ENCODE assay signal across 11 cellular contexts in genomic region chr10:72688208-72688651, GRCh38. TPM values are rescaled to one million over a fixed set of nuclear protein-coding genes. Genes with fewer than 3 reads are reported as not detected.
A peak's percentile ranks its signal among the peaks of the same experiment; 100 is the strongest.
DNase-seq lines count a peak whose midpoint lies in the region; ATAC-seq and TF ChIP-seq lines count a peak whose summit lies in the region.
"Had no signal": no experiment of that assay in that cellular context is flagged by ENCODE, and none has a peak within 500 bp of the region (broad histone marks: within the 10 kb centered on the region; RNA-seq: fewer than 3 reads in every experiment).

No MANE protein-coding gene starts in this region.

- CTCF ChIA-PET in A673 (lab: Charles Lee): interaction anchor here (0.6 kb wide), 1 partner anchor 112 kb away, joined by 6 read pairs; no protein-coding TSS in a partner anchor

- intact Hi-C loops in A673 (cut with micrococcal nuclease; ENCODE audit: unreplicated experiment) (no loop called here), sciatic nerve (cut with DNase I) (no loop called here)

- H3K4me3 ChIP-seq in A673 (ENCODE audit: low read depth, low read length, poor library complexity, severe bottlenecking) (no peak overlapping the region), lung (no peak overlapping the region)
- no peak overlapping the region for H3K4me3 ChIP-seq in effector memory CD4-positive, alpha-beta T cell (ENCODE audit: insufficient read depth, low read depth, low read length, poor library complexity, severe bottlenecking)
- H3K4me3 ChIP-seq: BLaER1 treated with 17β-estradiol and CSF1 and Interleukin-3, amounts not matched to agents 10 nM and 100 nM; spleen had no signal

- DNase-seq in A673 (ENCODE audit: low spot score): peak; percentile 25
- peak; percentile 38 for DNase-seq in HK-2 (ENCODE audit: unreplicated experiment)
- DNase-seq in T47D (ENCODE audit: low read depth in 1 of 2, low spot score in 1 of 2): peak; percentile 19 to 66
- DNase-seq in lung (ENCODE audit: low spot score): peak; percentile 41
- no peak for DNase-seq in sciatic nerve (ENCODE audit: low spot score)
- DNase-seq in effector memory CD4-positive, alpha-beta T cell: no peak
- DNase-seq: NCI-H748 treated with DMSO at 0.1 percent for 48 hours, spleen had no signal

- 46 to 55% methylated on average over 2 of the region's 2 CpGs for WGBS in lung, 2 donors

- no peak for TF ChIP-seq CTCF in A673 (conservative IDR thresholded peaks at IDR 0.05; ENCODE audit: low read depth, low read length)
- TF ChIP-seq CTCF in lung (IDR thresholded peaks at IDR 0.05; ENCODE audit: control extremely low read depth, extremely low read depth): no peak

- ATAC-seq in lung (ENCODE audit: insufficient read depth, low FRiP score) (no peak), sciatic nerve (no peak), HG03039 (IDR thresholded peaks at IDR 0.05; ENCODE audit: unreplicated experiment) (no peak)
- ATAC-seq in activated CD4-positive, CD25-positive, alpha-beta regulatory T cell treated with anti-CD3 and anti-CD28 coated beads, Interleukin-2, amount 50 U/mL, for 24 hours: no peak

- H3K27me3 ChIP-seq in A673 (replicated peaks; ENCODE audit: insufficient read depth, low read depth, low read length, poor library complexity) (no peaks in the 10 kb centered on the region), lung (ENCODE audit: control insufficient read depth, insufficient read depth) (no peaks in the 10 kb centered on the region)
- H3K27me3 ChIP-seq in effector memory CD4-positive, alpha-beta T cell (replicated peaks; ENCODE audit: control insufficient read depth, insufficient read depth, low read length, poor library complexity, severe bottlenecking): no peaks in the 10 kb centered on the region
- H3K27me3 ChIP-seq: BLaER1 treated with 17β-estradiol and CSF1 and Interleukin-3, amounts not matched to agents 10 nM and 100 nM; spleen had no signal

- in situ Hi-C loops in T47D (cut with HindIII; ENCODE audit: low pct_unique_long_range_greater_than_20kb, low sequenced_read_pairs): no loop called here

- no TSS peak for BruUV-seq in A673 (replicated peaks; lab: Mats Ljungman, UMichigan)

- POLR2A ChIA-PET in A673 (lab: Charles Lee; ENCODE audit: low non-redundant PET): interaction anchor here (0.6 kb wide), 1 partner anchor 207 kb away, joined by 8 read pairs; no protein-coding TSS in a partner anchor

- H3K27ac ChIP-seq in A673 (ENCODE audit: low read depth, low read length, poor library complexity, severe bottlenecking) (peak overlapping the region; percentile 39), lung (ENCODE audit: low read depth in 1 of 2, low read length in 1 of 2) (no peak overlapping the region)
- H3K27ac ChIP-seq in effector memory CD4-positive, alpha-beta T cell (ENCODE audit: insufficient read depth, low read length, poor library complexity, severe bottlenecking): no peak overlapping the region
- H3K27ac ChIP-seq: BLaER1 treated with 17β-estradiol and CSF1 and Interleukin-3, amounts not matched to agents 10 nM and 100 nM; spleen had no signal

- H3K4me1 ChIP-seq in A673 (ENCODE audit: insufficient read depth, low read length, poor library complexity, severe bottlenecking) (peaks cover 19% of the 10 kb centered on the region), lung (ENCODE audit: control insufficient read depth in 2 of 2, insufficient read depth in 2 of 2, low read length in 2 of 2) (peaks cover 0 to under 1% of the 10 kb centered on the region in 2 donors)
- peaks cover 2% of the 10 kb centered on the region for H3K4me1 ChIP-seq in effector memory CD4-positive, alpha-beta T cell (ENCODE audit: control insufficient read depth, insufficient read depth, low read length, poor library complexity, severe bottlenecking)

- no peaks in the 10 kb centered on the region for H3K36me3 ChIP-seq in A673 (ENCODE audit: insufficient read depth, low read length, poor library complexity, severe bottlenecking)
- H3K36me3 ChIP-seq in lung (ENCODE audit: control insufficient read depth in 2 of 2, insufficient read depth in 2 of 2, low read length in 2 of 2): no peaks in the 10 kb centered on the region
- H3K36me3 ChIP-seq in effector memory CD4-positive, alpha-beta T cell (ENCODE audit: control insufficient read depth, insufficient read depth, low read length): no peaks in the 10 kb centered on the region
- H3K36me3 ChIP-seq: BLaER1 treated with 17β-estradiol and CSF1 and Interleukin-3, amounts not matched to agents 10 nM and 100 nM; spleen had no signal

- H3K9me3 ChIP-seq in A673 (ENCODE audit: low read depth, low read length, poor library complexity, severe bottlenecking) (no peaks in the 10 kb centered on the region), lung (ENCODE audit: control insufficient read depth in 2 of 2, insufficient read depth in 1 of 2, low read length in 1 of 2) (no peaks in the 10 kb centered on the region)
- no peaks in the 10 kb centered on the region for H3K9me3 ChIP-seq in effector memory CD4-positive, alpha-beta T cell (ENCODE audit: control insufficient read depth, low read length)
- H3K9me3 ChIP-seq: BLaER1 treated with 17β-estradiol and CSF1 and Interleukin-3, amounts not matched to agents 10 nM and 100 nM; spleen had no signal

RNA-seq across cellular contexts. Expression of gene MCU, which starts 3.7 kb away (rescaled TPM):
- total RNA-seq in A673 (2021): 18.7 and 20.1 TPM in 2 replicates
- total RNA-seq in lung: 10 to 100 TPM; 28.8 to 70.7 TPM
- polyA plus RNA-seq in lung: 10 to 100 TPM; 23.1 to 29.2 TPM
- 25.5 TPM for total RNA-seq in sciatic nerve

Comparison
In these comparisons a context has a peak if more than half of its experiments do, and no peak if none do; other contexts are left out.
1. DNase-seq: peak in A673 (single experiment), HK-2 (single experiment), T47D (2 of 2) and lung (single experiment); none in sciatic nerve (single experiment) and effector memory CD4-positive, alpha-beta T cell (0 of 3).